Comparison of ENCODE assay signal across 1 cellular context in genomic region chr2:170155022-170155722, GRCh38.
TF ChIP-seq lines count a peak whose summit lies in the region.

No MANE protein-coding gene starts in this region.

TF ChIP-seq in HepG2, 621 proteins besides CTCF, POLR2A, EP300 and RAD21 (continued from another document):
- TF ChIP-seq RERE (CRISPR knock-in tag; IDR thresholded peaks at IDR 0.05; ENCODE audit: low read depth) (no peak), SMAD9 (CRISPR knock-in tag; IDR thresholded peaks at IDR 0.05) (no peak), ZNF121 (CRISPR knock-in tag; IDR thresholded peaks at IDR 0.05) (no peak), ISX (CRISPR knock-in tag; conservative IDR thresholded peaks at IDR 0.05) (no peak), ZNF747 (CRISPR knock-in tag; IDR thresholded peaks at IDR 0.05; ENCODE audit: borderline replicate concordance) (no peak), SAFB2 (CRISPR knock-in tag; IDR thresholded peaks at IDR 0.05; ENCODE audit: borderline replicate concordance, low read depth) (no peak)
- TF ChIP-seq, protein P1, sequence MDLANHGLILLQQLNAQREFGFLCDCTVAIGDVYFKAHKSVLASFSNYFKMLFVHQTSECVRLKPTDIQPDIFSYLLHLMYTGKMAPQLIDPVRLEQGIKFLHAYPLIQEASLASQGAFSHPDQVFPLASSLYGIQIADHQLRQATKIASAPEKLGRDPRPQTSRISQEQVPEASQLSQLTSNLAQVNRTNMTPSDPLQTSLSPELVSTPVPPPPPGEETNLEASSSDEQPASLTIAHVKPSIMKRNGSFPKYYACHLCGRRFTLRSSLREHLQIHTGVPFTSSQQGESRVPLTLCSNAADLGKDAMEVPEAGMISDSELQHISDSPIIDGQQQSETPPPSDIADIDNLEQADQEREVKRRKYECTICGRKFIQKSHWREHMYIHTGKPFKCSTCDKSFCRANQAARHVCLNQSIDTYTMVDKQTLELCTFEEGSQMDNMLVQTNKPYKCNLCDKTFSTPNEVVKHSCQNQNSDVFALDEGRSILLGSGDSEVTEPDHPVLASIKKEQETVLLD (CRISPR knock-in tag; IDR thresholded peaks at IDR 0.05; ENCODE audit: low read depth): no peak
TF ChIP-seq in HepG2: peak in this region for 0.
